ENCODE assay signal across 24 cellular contexts in genomic region chr10:22761569-22762220, GRCh38. TPM values are rescaled to one million over a fixed set of nuclear protein-coding genes. Genes with fewer than 3 reads are reported as not detected.
DNase-seq lines count a peak whose midpoint lies in the region; ATAC-seq, FAIRE-seq and TF ChIP-seq lines count a peak whose summit lies in the region.
"Had no signal": no experiment of that assay in that cellular context is flagged by ENCODE, and none has a peak within 500 bp of the region (broad histone marks: within the 10 kb centered on the region; RNA-seq: fewer than 3 reads in every experiment).

No MANE protein-coding gene starts in this region.

- ATAC-seq in IMR-90 (ENCODE audit: low read depth) = no peak
- ATAC-seq: left cardiac atrium; natural killer cell treated with Interleukin-12 subunit alpha and Interleukin-12 subunit beta and Interleukin-15 and Interleukin-18, amount 100 ng/mL, for 72 hours; stimulated activated naive B cell treated with anti-CD40 and anti-IgM and Interleukin-4, amounts not matched to agents 10 μg/mL and 1 μg/mL and 100 μg/mL, for 72 hours had no signal

- H4K91ac ChIP-seq in IMR-90 (ENCODE audit: insufficient read depth, low read depth, low read length) (no peak overlapping the region), H1 (replicated peaks; ENCODE audit: insufficient read length, low read length) (no peak overlapping the region), mesenchymal stem cell (ENCODE audit: low read length) (no peak overlapping the region)

- in situ Hi-C loops in IMR-90 (cut with MboI; ENCODE audit: low sequenced_read_pairs) = no loop called here

- no peaks in the 10 kb centered on the region for H3K23me2 ChIP-seq in H1 (ENCODE audit: low read depth, low read length)

- H3K23ac ChIP-seq in IMR-90 (ENCODE audit: low read depth, low read length) = no peak overlapping the region
- H3K23ac ChIP-seq in H1 (ENCODE audit: insufficient read length) = no peak overlapping the region
- no peak overlapping the region for H3K23ac ChIP-seq in mesenchymal stem cell (ENCODE audit: low read length in 2 of 2)

- no peaks in the 10 kb centered on the region for H3K27me3 ChIP-seq in IMR-90 (ENCODE audit: control insufficient read depth, insufficient read depth, low read length)
- no peaks in the 10 kb centered on the region for H3K27me3 ChIP-seq in H1 (replicated peaks in 1 of 4; ENCODE audit: control insufficient read depth in 3 of 4, extremely low read depth in 1 of 4, insufficient read depth in 3 of 4, low read length in 3 of 4)
- H3K27me3 ChIP-seq in mesenchymal stem cell (ENCODE audit: control insufficient read depth in 1 of 2, insufficient read depth in 1 of 2, low read length in 2 of 2) = no peaks in the 10 kb centered on the region
- H3K27me3 ChIP-seq in esophagus muscularis mucosa = no peaks in the 10 kb centered on the region
- H3K27me3 ChIP-seq in MG63 = no peaks in the 10 kb centered on the region
- H3K27me3 ChIP-seq: SJCRH30, tibial nerve had no signal

- no peak overlapping the region for H2BK20ac ChIP-seq in IMR-90 (ENCODE audit: low read depth, low read length)
- no peak overlapping the region for H2BK20ac ChIP-seq in H1 (ENCODE audit: low read length)

- intact Hi-C loops in IMR-90 (cut with micrococcal nuclease) = no loop called here
- intact Hi-C loops in esophagus muscularis mucosa (cut with DNase I) = no loop called here

- H3K9me3 ChIP-seq in IMR-90 (ENCODE audit: control insufficient read depth, insufficient read depth, low read length) (no peaks in the 10 kb centered on the region), H1 (ENCODE audit: insufficient read depth in 2 of 2, low read depth in 1 of 2, low read length in 1 of 2) (no peaks in the 10 kb centered on the region), mesenchymal stem cell (ENCODE audit: control insufficient read depth, low read length) (no peaks in the 10 kb centered on the region), esophagus muscularis mucosa (no peaks in the 10 kb centered on the region), MG63 (no peaks in the 10 kb centered on the region)
- H3K9me3 ChIP-seq: tibial nerve had no signal

- H2AK5ac ChIP-seq in IMR-90 (ENCODE audit: low read depth, low read length) = no peak overlapping the region
- H2AK5ac ChIP-seq in H1 (ENCODE audit: low read depth, low read length) = no peak overlapping the region
- no peak overlapping the region for H2AK5ac ChIP-seq in mesenchymal stem cell (ENCODE audit: low read length, severe bottlenecking)

- no peak for TF ChIP-seq POLR2A in IMR-90 (IDR thresholded peaks at IDR 0.05; ENCODE audit: low read depth, low read length)
- TF ChIP-seq POLR2A in H1 (IDR thresholded peaks at IDR 0.05; ENCODE audit: control extremely low read depth in 1 of 2, low read depth in 2 of 2, low read length in 2 of 2) = no peak
- no peak for TF ChIP-seq POLR2A in esophagus muscularis mucosa (IDR thresholded peaks at IDR 0.05; ENCODE audit: low read depth)

- POLR2A ChIA-PET in IMR-90 (lab: Charles Lee; ENCODE audit: unreplicated experiment) (no interaction called here), H1 (lab: Charles Lee; ENCODE audit: partially characterized antibody) (no interaction called here)

- H3K36me3 ChIP-seq in IMR-90 (ENCODE audit: control insufficient read depth, insufficient read depth, low read length) = no peaks in the 10 kb centered on the region
- no peaks in the 10 kb centered on the region for H3K36me3 ChIP-seq in H1 (ENCODE audit: control insufficient read depth in 2 of 4, insufficient read depth in 4 of 4, low read length in 3 of 4)
- H3K36me3 ChIP-seq in mesenchymal stem cell (ENCODE audit: control insufficient read depth in 1 of 2, insufficient read depth in 2 of 2, low read depth in 1 of 2, low read length in 2 of 2) = no peaks in the 10 kb centered on the region
- H3K36me3 ChIP-seq in esophagus muscularis mucosa = no peaks in the 10 kb centered on the region
- H3K36me3 ChIP-seq in MG63 = no peaks in the 10 kb centered on the region
- H3K36me3 ChIP-seq: SJCRH30, tibial nerve, WERI-Rb-1 had no signal

- H3K4me2 ChIP-seq in IMR-90 (ENCODE audit: low read depth, low read length) (no peak overlapping the region), H1 (ENCODE audit: insufficient read depth in 1 of 2, low read depth in 2 of 2, low read length in 2 of 2) (no peak overlapping the region), mesenchymal stem cell (ENCODE audit: low read length, poor library complexity, severe bottlenecking) (no peak overlapping the region)

- no peaks in the 10 kb centered on the region for H3K79me1 ChIP-seq in IMR-90 (ENCODE audit: low read depth in 1 of 2, low read length in 2 of 2)
- no peaks in the 10 kb centered on the region for H3K79me1 ChIP-seq in H1 (ENCODE audit: low read depth, low read length)
- no peaks in the 10 kb centered on the region for H3K79me1 ChIP-seq in mesenchymal stem cell (replicated peaks; ENCODE audit: low read length, poor library complexity, severe bottlenecking)

- TF ChIP-seq EP300 in H1 (IDR thresholded peaks at IDR 0.05; ENCODE audit: borderline replicate concordance in 1 of 2, low read depth in 2 of 2, low read length in 2 of 2) = no peak
- TF ChIP-seq EP300 in esophagus muscularis mucosa (IDR thresholded peaks at IDR 0.05) = no peak

- WGBS in IMR-90 (ENCODE audit: extremely low coverage in 2 of 2, insufficient read length in 1 of 2), 2 experiments = no CpG with 5 or more reads among the region's 1 CpG
- 92% methylated on average over 1 of the region's 1 CpG; no CpG with 5 or more reads in 1 of the 2 experiments for WGBS in H1 (ENCODE audit: extremely low coverage in 1 of 2, insufficient coverage in 1 of 2, insufficient read length in 1 of 2, insufficient replicate concordance in 2 of 2, low coverage in 1 of 2, low lambda C conversion rate in 2 of 2, missing lambda C conversion rate in 1 of 2), 2 experiments
- WGBS in mesenchymal stem cell = no CpG with 5 or more reads among the region's 1 CpG
- 95% methylated on average over 1 of the region's 1 CpG for WGBS in esophagus muscularis mucosa

- H3K4ac ChIP-seq in IMR-90 (ENCODE audit: low read depth, low read length) = no peak overlapping the region
- no peak overlapping the region for H3K4ac ChIP-seq in H1 (replicated peaks; ENCODE audit: insufficient read length, low read depth, low read length)
- H3K4ac ChIP-seq in mesenchymal stem cell (ENCODE audit: low read depth in 1 of 2, low read length in 2 of 2) = no peak overlapping the region

- no peaks in the 10 kb centered on the region for H3K4me1 ChIP-seq in IMR-90 (ENCODE audit: control insufficient read depth, insufficient read depth, low read length)
- H3K4me1 ChIP-seq in H1 (replicated peaks in 1 of 4; ENCODE audit: control insufficient read depth in 3 of 4, insufficient read depth in 4 of 4, low read length in 3 of 4) = 0 out of 7 replicates have a peak, but pooled peaks cover 0 to 3% (median 0%) of the 10 kb centered on the region in 4 experiments
- peaks cover 2% of the 10 kb centered on the region for H3K4me1 ChIP-seq in mesenchymal stem cell (ENCODE audit: control insufficient read depth, insufficient read depth, low read depth, low read length)
- H3K4me1 ChIP-seq in esophagus muscularis mucosa = peaks cover 5 to 28% (median 21%) of the 10 kb centered on the region in 4 donors
- H3K4me1 ChIP-seq: SJCRH30 had no signal

- H3K9ac ChIP-seq in IMR-90 (ENCODE audit: low read depth, low read length) (no peak overlapping the region), H1 (replicated peaks in 1 of 4; ENCODE audit: extremely low read depth in 1 of 4, low read depth in 3 of 4, low read length in 3 of 4) (no peak overlapping the region), mesenchymal stem cell (ENCODE audit: low read length) (no peak overlapping the region)

- no TSS peak for BruUV-seq in IMR-90 (replicated peaks; lab: Mats Ljungman, UMichigan)

- H2AK9ac ChIP-seq in IMR-90 (replicated peaks; ENCODE audit: low read depth, low read length, poor library complexity) = no peak overlapping the region

- H2BK15ac ChIP-seq in IMR-90 (ENCODE audit: low read depth, low read length) = no peak overlapping the region
- H2BK15ac ChIP-seq in H1 (ENCODE audit: low read length) = no peak overlapping the region
- H2BK15ac ChIP-seq in mesenchymal stem cell (ENCODE audit: low read depth, poor library complexity, severe bottlenecking) = no peak overlapping the region

- H3K14ac ChIP-seq in IMR-90 (replicated peaks; ENCODE audit: low read depth, low read length) = no peak overlapping the region
- no peak overlapping the region for H3K14ac ChIP-seq in H1 (ENCODE audit: insufficient read length)
- no peak overlapping the region for H3K14ac ChIP-seq in mesenchymal stem cell (ENCODE audit: low read length in 2 of 2)

- H4K8ac ChIP-seq in IMR-90 (ENCODE audit: low read depth in 2 of 2, low read length in 2 of 2) (no peak overlapping the region), H1 (ENCODE audit: extremely low read depth, insufficient read depth, low read length) (no peak overlapping the region), mesenchymal stem cell (ENCODE audit: low read length) (no peak overlapping the region)

- TF ChIP-seq CTCF in IMR-90 (conservative IDR thresholded peaks at IDR 0.05; ENCODE audit: low read depth, low read length) = no peak
- TF ChIP-seq CTCF in H1 (IDR thresholded peaks at IDR 0.05; ENCODE audit: control extremely low read depth in 1 of 3, insufficient read depth in 1 of 3, low read depth in 1 of 3, low read length in 3 of 3) = no peak
- no peak for TF ChIP-seq CTCF in esophagus muscularis mucosa (IDR thresholded peaks at IDR 0.05)

- H3K27ac ChIP-seq in IMR-90 (ENCODE audit: insufficient read depth, low read length) (no peak overlapping the region), H1 (ENCODE audit: low read depth, low read length) (no peak overlapping the region), mesenchymal stem cell (ENCODE audit: low read length, poor library complexity, severe bottlenecking) (no peak overlapping the region), esophagus muscularis mucosa (replicated peaks in 1 of 4) (no peak overlapping the region)
- H3K27ac ChIP-seq: SJCRH30, WERI-Rb-1 had no signal

- CTCF ChIA-PET in IMR-90 (lab: Yijun Ruan, JAX) = no interaction called here
- CTCF ChIA-PET in H1 (lab: Charles Lee; ENCODE audit: partially characterized antibody) = interaction anchor here (1.0 kb wide), 1 partner anchor 9 kb away, joined by 3 read pairs; no protein-coding TSS in a partner anchor

- dilution Hi-C loops in IMR-90 (cut with HindIII; ENCODE audit: low sequenced_read_pairs, unreplicated experiment) = no loop called here

- H3K4me3 ChIP-seq in IMR-90 (ENCODE audit: insufficient read depth, low read depth, low read length) = no peak overlapping the region
- H3K4me3 ChIP-seq in H1 (ENCODE audit: extremely low read depth in 1 of 4, insufficient read depth in 2 of 4, low read depth in 3 of 4, low read length in 4 of 4) = no peak overlapping the region
- no peak overlapping the region for H3K4me3 ChIP-seq in mesenchymal stem cell (ENCODE audit: insufficient read depth in 1 of 2, low read depth in 1 of 2, low read length in 2 of 2)
- H3K4me3 ChIP-seq in esophagus muscularis mucosa = no peak overlapping the region
- H3K4me3 ChIP-seq in MG63 = no peak overlapping the region
- H3K4me3 ChIP-seq: SJCRH30, tibial nerve had no signal

- FAIRE-seq in H1 (lab: Jason Lieb, UNC) = no peak
- FAIRE-seq: bronchial epithelial cell, frontal cortex, G401.6 had no signal

- H2BK120ac ChIP-seq in IMR-90 (ENCODE audit: low read depth, low read length) = no peak overlapping the region
- no peak overlapping the region for H2BK120ac ChIP-seq in H1 (replicated peaks; ENCODE audit: low read depth, low read length)
- no peak overlapping the region for H2BK120ac ChIP-seq in mesenchymal stem cell (ENCODE audit: low read depth, low read length)

- no peaks in the 10 kb centered on the region for H3K9me1 ChIP-seq in IMR-90 (ENCODE audit: insufficient read depth, low read length)

- H2BK12ac ChIP-seq in H1 (ENCODE audit: low read depth, low read length) (no peak overlapping the region), mesenchymal stem cell (ENCODE audit: low read length in 2 of 2) (no peak overlapping the region)

- no peaks in the 10 kb centered on the region for H3K79me2 ChIP-seq in H1 (ENCODE audit: control insufficient read depth in 1 of 2, insufficient read depth in 2 of 2, low read length in 2 of 2)

- DNase-seq in IMR-90 = peak; percentile 6
- DNase-seq in H1 (ENCODE audit: low read depth in 1 of 2, low spot score in 2 of 2) = no peak
- peak; percentile 44 for DNase-seq in middle frontal gyrus (ENCODE audit: extremely low spot score, low spot score)
- DNase-seq in mesenchymal stem cell = no peak
- DNase-seq in esophagus muscularis mucosa (ENCODE audit: extremely low spot score) = no peak
- no peak for DNase-seq in MG63
- no peak for DNase-seq in SHP77 (lab: John Stamatoyannopoulos, UW)
- DNase-seq: activated CD4-positive, alpha-beta T cell treated with anti-CD3 and anti-CD28 coated beads, Interleukin-2, amount 50 U/mL, for 4 hours; activated gamma-delta T cell; KG1; left cardiac atrium; NCI-H1048; NCI-H1930; NCI-H2227 treated with DMSO at 0.1 percent for 48 hours; SJCRH30; stimulated activated CD4-positive, alpha-beta T cell treated with anti-CD3 and anti-CD28 coated beads, Interleukin-1b, Interleukin-23, amount 100 ng/mL, for 48 hours; stimulated activated naive B cell treated with anti-CD40 and anti-IgM and Interleukin-4, amounts not matched to agents 10 μg/mL and 1 μg/mL and 100 μg/mL, for 72 hours; T-helper 2 cell; WERI-Rb-1 had no signal

- no peak overlapping the region for H3K18ac ChIP-seq in IMR-90 (ENCODE audit: low read depth, low read length)
- no peak overlapping the region for H3K18ac ChIP-seq in H1 (ENCODE audit: extremely low read depth, low read length)
- H3K18ac ChIP-seq in mesenchymal stem cell (ENCODE audit: low read depth in 1 of 2, low read length in 2 of 2) = no peak overlapping the region

- no peak overlapping the region for H4K5ac ChIP-seq in IMR-90 (ENCODE audit: low read depth, low read length)
- H4K5ac ChIP-seq in H1 (ENCODE audit: insufficient read length, low read depth, low read length) = no peak overlapping the region

- no peak overlapping the region for H2BK5ac ChIP-seq in IMR-90 (ENCODE audit: low read depth, low read length, poor library complexity, severe bottlenecking)
- no peak overlapping the region for H2BK5ac ChIP-seq in H1 (ENCODE audit: low read depth, low read length)
- no peak overlapping the region for H2BK5ac ChIP-seq in mesenchymal stem cell (ENCODE audit: low read depth, low read length, poor library complexity, severe bottlenecking)

- H4K20me1 ChIP-seq in IMR-90 (ENCODE audit: insufficient read depth, low read length) (no peaks in the 10 kb centered on the region), H1 (replicated peaks in 1 of 2; ENCODE audit: control insufficient read depth in 1 of 2, insufficient read depth in 2 of 2, low read length in 2 of 2) (no peaks in the 10 kb centered on the region)

- TF ChIP-seq RAD21 in IMR-90 (IDR thresholded peaks at IDR 0.05; ENCODE audit: low read length) (no peak), H1 (IDR thresholded peaks at IDR 0.05 in 1 of 2, conservative IDR thresholded peaks at IDR 0.05 in 1 of 2; ENCODE audit: low read depth in 2 of 2, low read length in 2 of 2) (no peak)

- H3K56ac ChIP-seq in IMR-90 (ENCODE audit: extremely low read depth, insufficient read depth, low read length) = no peak overlapping the region
- H3K56ac ChIP-seq in H1 (replicated peaks; ENCODE audit: insufficient read length, low read depth, low read length) = no peak overlapping the region

- H2AFZ ChIP-seq in IMR-90 (replicated peaks; ENCODE audit: low read length, poor library complexity) = no peak overlapping the region
- 0 out of 2 replicates have a peak overlapping the region, but pooled peaks have one; percentile 0 for H2AFZ ChIP-seq in H1 (ENCODE audit: low read length)
- no peak overlapping the region for H2AFZ ChIP-seq in mesenchymal stem cell (ENCODE audit: low read depth, low read length)

RNA-seq across cellular contexts. Expression of gene PIP4K2A, which starts 47.3 kb away (rescaled TPM):
- total RNA-seq in IMR-90 (2012; rRNA removed) (18.1 and 21.9 TPM in 2 replicates), esophagus muscularis mucosa (10 to 100 TPM; 26.2 to 34.3 (median 32.5) TPM)
- polyA plus RNA-seq in IMR-90 (2012; rRNA removed) (8.8 and 9.8 TPM in 2 replicates), H1 (2011; rRNA removed) (11.3 and 19.0 TPM in 2 replicates)
- 2.7 and 3.9 TPM in 2 replicates for polyA plus RNA-seq in IMR-90 (2012; cell fraction: cytosol; rRNA removed)
- polyA plus RNA-seq in IMR-90 (2012; cell fraction: nucleus; rRNA removed; ENCODE audit: low replicate concordance) = 1.3 and 7.1 TPM in 2 replicates
- total RNA-seq in H1 (2021; fragmentation: NEBNext Ultra II Directional; extraction: Animal tissue kit (Norgen Biotek cat#: 25700)) = 57.1 and 60.9 TPM in 2 replicates
- 15.7 TPM for polyA plus RNA-seq in H1 (2011; cell fraction: cytosol; rRNA removed)
- polyA plus RNA-seq in H1 (2011; cell fraction: nucleus; rRNA removed) = 6.1 TPM
- polyA plus RNA-seq in H1 (2012, experiment 1 of 2) = 23.3 to 36.7 TPM (median 27.5 TPM) in 4 replicates
- polyA plus RNA-seq in H1 (2012, experiment 2 of 2) = 13.8 TPM
- polyA plus RNA-seq in H1 (2013, experiment 1 of 2) = 19.9 TPM
- polyA plus RNA-seq in H1 (2013, experiment 2 of 2) = 21.7 TPM
- polyA minus RNA-seq in H1 (2011; rRNA and poly(A)+ RNA removed) = 28.9 and 34.6 TPM in 2 replicates
- polyA minus RNA-seq in H1 (2011; cell fraction: cytosol; rRNA and poly(A)+ RNA removed) = 22.9 TPM
- 29.0 TPM for polyA minus RNA-seq in H1 (2011; cell fraction: nucleus; rRNA and poly(A)+ RNA removed)
- polyA plus RNA-seq in mesenchymal stem cell (2013, experiment 1 of 2) = 53.7 TPM
- polyA plus RNA-seq in mesenchymal stem cell (2013, experiment 2 of 2) = 51.9 TPM
- 17.4 and 17.8 TPM in 2 replicates for total RNA-seq in MG63 (2014; rRNA removed; shearing (Covaris generic); ENCODE audit: low replicate concordance)

Comparison
In these comparisons a context has a peak if more than half of its experiments do, and no peak if none do; other contexts are left out.
1. DNase-seq: peak in IMR-90 (single experiment) and middle frontal gyrus (single experiment); none in H1 (0 of 2), mesenchymal stem cell (single experiment), esophagus muscularis mucosa (single experiment), MG63 (single experiment) and SHP77 (0 of 2).